1 cellular context compared by ENCODE assay signal in the genomic region with DNA sequence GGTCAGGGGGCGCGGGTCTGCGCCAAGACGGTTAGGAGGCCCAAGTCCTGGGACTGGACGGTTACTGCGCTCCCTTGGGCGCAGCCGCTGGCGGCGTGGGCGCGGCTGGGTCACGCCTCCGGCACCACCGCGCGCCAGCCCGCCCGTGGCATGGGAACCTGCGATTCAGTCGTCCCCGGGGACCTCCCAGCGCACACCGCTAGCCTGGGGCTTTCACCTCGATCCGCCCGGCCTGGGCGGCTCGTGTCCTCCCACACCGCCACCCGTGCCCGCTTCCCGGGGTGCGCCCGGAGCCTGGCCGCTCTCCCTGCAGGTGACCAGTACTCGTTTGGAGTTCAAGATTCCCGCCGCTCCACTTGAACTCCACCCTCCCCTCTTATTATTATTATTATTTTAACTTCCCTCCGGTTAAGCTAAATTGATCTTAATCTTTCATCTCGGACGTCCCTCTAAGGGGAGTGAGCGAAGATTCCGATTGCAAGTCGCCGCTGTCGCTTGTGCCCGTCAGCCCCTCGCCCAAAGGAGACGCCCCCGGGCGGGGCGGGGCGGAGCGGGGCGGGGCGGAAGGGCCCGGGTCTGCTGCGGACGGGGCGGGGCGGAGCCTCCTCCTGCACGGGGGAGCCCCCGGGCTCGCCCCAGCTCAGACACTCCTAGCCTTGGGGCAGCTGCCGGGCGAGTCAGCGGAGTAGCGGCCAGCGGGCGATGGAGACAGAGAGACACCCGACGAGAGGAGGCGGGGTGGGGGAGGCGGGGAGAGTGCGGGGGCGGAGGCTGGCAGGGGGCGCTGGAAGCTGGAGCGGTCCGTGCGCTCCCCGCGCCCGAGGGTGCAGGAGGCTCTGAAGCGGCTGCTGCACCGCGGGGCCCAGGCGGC.
A peak's percentile ranks its signal among the peaks of the same experiment; 100 is the strongest.
TF ChIP-seq lines count a peak whose summit lies in the region.

Gene KCNMB4 (plus strand): TSS at position 643 of the 871 bp plus-strand sequence. CDS start 445 bp downstream, outside the sequence.

TF ChIP-seq in H1, 55 proteins besides CTCF, POLR2A, EP300 and RAD21 (continued from another document):
- TF ChIP-seq, protein P1, sequence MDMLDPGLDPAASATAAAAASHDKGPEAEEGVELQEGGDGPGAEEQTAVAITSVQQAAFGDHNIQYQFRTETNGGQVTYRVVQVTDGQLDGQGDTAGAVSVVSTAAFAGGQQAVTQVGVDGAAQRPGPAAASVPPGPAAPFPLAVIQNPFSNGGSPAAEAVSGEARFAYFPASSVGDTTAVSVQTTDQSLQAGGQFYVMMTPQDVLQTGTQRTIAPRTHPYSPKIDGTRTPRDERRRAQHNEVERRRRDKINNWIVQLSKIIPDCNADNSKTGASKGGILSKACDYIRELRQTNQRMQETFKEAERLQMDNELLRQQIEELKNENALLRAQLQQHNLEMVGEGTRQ (IDR thresholded peaks at IDR 0.05; ENCODE audit: low read length) = no peak
- TF ChIP-seq HDAC2 (IDR thresholded peaks at IDR 0.05; ENCODE audit: borderline replicate concordance in 1 of 2, low read depth in 2 of 2, low read length in 2 of 2) = peak in 1 of 2 experiments; percentile 76; a peak in 2 of 4 replicates
- TF ChIP-seq ASH2L (IDR thresholded peaks at IDR 0.05; ENCODE audit: low read length) = peak; percentile 79
- TF ChIP-seq BACH1 (IDR thresholded peaks at IDR 0.05; ENCODE audit: low read length) = peak; percentile 57; the same call in 1 of the 2 replicates
- TF ChIP-seq MAFK (IDR thresholded peaks at IDR 0.05; ENCODE audit: low read depth, low read length) = no peak
- TF ChIP-seq EGR1 (IDR thresholded peaks at IDR 0.05; ENCODE audit: borderline replicate concordance, low read depth, low read length) = peak; percentile 79; the same call in 1 of the 2 replicates
- TF ChIP-seq POLR2AphosphoS5 (IDR thresholded peaks at IDR 0.05; ENCODE audit: low read depth, low read length) = peak; percentile 53; the same call in 1 of the 2 replicates
- no peak for TF ChIP-seq SIRT6 (IDR thresholded peaks at IDR 0.05; ENCODE audit: low read length)
- TF ChIP-seq TBP (IDR thresholded peaks at IDR 0.05; ENCODE audit: low read depth, low read length) = peak; percentile 61; the same call in 1 of the 2 replicates
- 0 out of 4 replicates have a peak, but pooled peaks of 1 of the 2 experiments have one; percentile 35 for TF ChIP-seq SIN3A (conservative IDR thresholded peaks at IDR 0.05 in 1 of 2, IDR thresholded peaks at IDR 0.05 in 1 of 2; ENCODE audit: low read depth in 1 of 2, low read length in 2 of 2)
TF ChIP-seq in H1: peak in this region for 11.
